1 cellular context compared by ENCODE assay signal in the genomic region with DNA sequence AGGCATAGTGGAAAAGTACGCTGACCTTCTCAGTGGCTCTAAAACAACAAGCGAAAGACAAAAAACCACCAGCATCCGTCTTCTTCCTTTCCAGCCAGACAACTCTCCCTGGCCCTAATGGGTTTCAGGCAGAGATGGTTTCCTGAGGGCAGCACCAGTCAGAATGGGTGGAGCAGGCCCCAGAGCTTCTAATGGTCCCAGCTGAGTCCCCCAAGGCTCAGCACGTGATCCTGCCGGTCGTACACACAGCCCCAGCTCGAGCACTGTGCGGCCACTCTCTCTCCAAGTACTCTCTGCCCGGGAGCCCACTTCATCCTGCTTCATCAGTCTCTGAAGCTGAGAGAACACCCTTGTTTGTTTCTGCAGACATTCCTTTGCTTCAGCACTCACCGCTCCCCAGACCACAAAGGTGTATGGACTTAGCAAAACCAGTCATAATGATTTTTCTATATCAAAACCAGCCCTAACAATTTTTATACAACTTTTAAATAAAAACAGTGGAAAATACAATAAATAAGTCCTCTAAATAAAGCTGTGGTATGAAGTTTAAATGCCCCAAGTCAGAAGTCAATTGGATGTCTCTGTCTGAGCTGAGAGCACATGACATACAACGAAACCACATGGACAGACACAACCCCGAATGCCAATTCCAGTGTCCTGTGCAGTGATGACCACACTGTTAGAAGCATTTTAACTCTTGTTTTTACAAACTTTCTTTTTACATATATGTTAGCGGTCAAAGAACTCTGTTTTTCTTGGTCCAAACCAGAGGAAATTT.
TF ChIP-seq lines count a peak whose summit lies in the region.

No MANE protein-coding gene starts in this region.

TF ChIP-seq in IMR-90, 13 proteins besides CTCF, POLR2A, EP300 and RAD21 (continued from another document):
- TF ChIP-seq, protein P1, sequence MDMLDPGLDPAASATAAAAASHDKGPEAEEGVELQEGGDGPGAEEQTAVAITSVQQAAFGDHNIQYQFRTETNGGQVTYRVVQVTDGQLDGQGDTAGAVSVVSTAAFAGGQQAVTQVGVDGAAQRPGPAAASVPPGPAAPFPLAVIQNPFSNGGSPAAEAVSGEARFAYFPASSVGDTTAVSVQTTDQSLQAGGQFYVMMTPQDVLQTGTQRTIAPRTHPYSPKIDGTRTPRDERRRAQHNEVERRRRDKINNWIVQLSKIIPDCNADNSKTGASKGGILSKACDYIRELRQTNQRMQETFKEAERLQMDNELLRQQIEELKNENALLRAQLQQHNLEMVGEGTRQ (IDR thresholded peaks at IDR 0.05; ENCODE audit: low read depth, low read length), result no peak
- no peak for TF ChIP-seq MAZ (IDR thresholded peaks at IDR 0.05; ENCODE audit: borderline replicate concordance, low read depth, low read length)
- no peak for TF ChIP-seq MAFK (IDR thresholded peaks at IDR 0.05; ENCODE audit: low read depth, low read length)
- TF ChIP-seq, protein P2, sequence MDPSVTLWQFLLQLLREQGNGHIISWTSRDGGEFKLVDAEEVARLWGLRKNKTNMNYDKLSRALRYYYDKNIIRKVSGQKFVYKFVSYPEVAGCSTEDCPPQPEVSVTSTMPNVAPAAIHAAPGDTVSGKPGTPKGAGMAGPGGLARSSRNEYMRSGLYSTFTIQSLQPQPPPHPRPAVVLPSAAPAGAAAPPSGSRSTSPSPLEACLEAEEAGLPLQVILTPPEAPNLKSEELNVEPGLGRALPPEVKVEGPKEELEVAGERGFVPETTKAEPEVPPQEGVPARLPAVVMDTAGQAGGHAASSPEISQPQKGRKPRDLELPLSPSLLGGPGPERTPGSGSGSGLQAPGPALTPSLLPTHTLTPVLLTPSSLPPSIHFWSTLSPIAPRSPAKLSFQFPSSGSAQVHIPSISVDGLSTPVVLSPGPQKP (IDR thresholded peaks at IDR 0.05; ENCODE audit: borderline replicate concordance, low read depth, low read length), result no peak
- no peak for TF ChIP-seq RFX5 (IDR thresholded peaks at IDR 0.05; ENCODE audit: low read depth, low read length)
- no peak for TF ChIP-seq BHLHE40 (IDR thresholded peaks at IDR 0.05; ENCODE audit: low read depth, low read length)
- TF ChIP-seq SMC3 (IDR thresholded peaks at IDR 0.05; ENCODE audit: low read depth, low read length), result no peak
- no peak for TF ChIP-seq NFE2L2 (IDR thresholded peaks at IDR 0.05; ENCODE audit: low read depth, low read length)
TF ChIP-seq in IMR-90: peak in this region for 0.
